In the genomic region with DNA sequence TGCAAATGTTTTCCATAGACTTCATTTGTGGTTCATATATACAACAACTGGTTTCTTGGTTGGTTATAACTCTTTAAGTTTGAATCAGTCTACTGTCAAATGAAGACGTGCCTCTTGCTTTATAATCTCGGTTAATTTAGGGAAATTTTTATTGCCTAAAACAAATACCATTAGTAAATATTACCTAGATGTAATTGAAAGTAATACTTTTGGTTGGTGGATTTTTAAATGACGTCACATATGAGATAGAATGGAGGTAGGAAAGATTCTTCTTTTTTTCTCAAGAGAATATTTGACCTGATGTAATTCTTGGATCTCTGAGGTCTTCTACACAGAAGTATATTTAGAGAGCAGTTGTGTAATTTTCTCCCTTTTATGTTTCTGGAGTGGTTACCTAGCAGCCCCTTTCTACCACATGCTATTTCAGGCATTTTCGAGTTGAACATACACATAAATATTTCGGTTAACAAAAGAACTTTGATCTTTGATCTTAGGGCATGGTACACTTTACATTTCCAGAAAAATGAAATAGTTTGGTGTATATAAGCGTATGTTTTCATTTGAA, we compare ENCODE assay signal across 8 cellular contexts. TPM values are rescaled to one million over a fixed set of nuclear protein-coding genes. Genes with fewer than 3 reads are reported as not detected.
DNase-seq lines count a peak whose midpoint lies in the region; ATAC-seq and TF ChIP-seq lines count a peak whose summit lies in the region.

No MANE protein-coding gene starts in this region.

- H3K9me3 Mint-ChIP-seq in naive thymus-derived CD8-positive, alpha-beta T cell, result peaks cover 0 to 17% (median 0%) of the 10 kb centered on the region in 9 donors

- H3K79me2 ChIP-seq in ACC112 (ENCODE audit: control insufficient read depth, insufficient read depth, low read length, unreplicated experiment) (peaks cover 51% of the 10 kb centered on the region), PC-9 (ENCODE audit: low read depth) (peaks cover 61% of the 10 kb centered on the region)

- DNase-seq in GM13976 (ENCODE audit: low spot score) (peak; percentile 59), PC-9 (peak in 1 of 2 experiments; percentile 48), dermis blood vessel endothelial cell (peak; percentile 54), HuH-7.5 (ENCODE audit: low spot score) (no peak)
- peak in 6 of 10 donors; percentile 13 to 74 (median 58) for DNase-seq in naive thymus-derived CD8-positive, alpha-beta T cell

- POLR2A ChIA-PET in PC-9 (lab: Charles Lee; ENCODE audit: unreplicated experiment), result no interaction called here
- POLR2A ChIA-PET in naive thymus-derived CD8-positive, alpha-beta T cell (lab: Charles Lee), result interaction anchor here (0.7 to 2.6 kb wide), 6 partner anchors 18 to 403 kb away, joined by 3 to 77 read pairs (median 40); a partner anchor contains a TSS

- no peaks in the 10 kb centered on the region for H4K20me1 ChIP-seq in PC-9 (ENCODE audit: insufficient read depth)

- BruUV-seq in PC-9 (replicated peaks; lab: Mats Ljungman, UMichigan), result no TSS peak

- CTCF ChIA-PET in PC-9 (lab: Charles Lee), result no interaction called here

- peak overlapping the region; percentile 78 to 99 (median 93) for H3K4me3 Mint-ChIP-seq in naive thymus-derived CD8-positive, alpha-beta T cell

- H3K27me3 Mint-ChIP-seq in naive thymus-derived CD8-positive, alpha-beta T cell, result peaks cover 0 to 2% (median 0%) of the 10 kb centered on the region in 5 donors

- peak; percentile 54 for ATAC-seq in HG02938 (IDR thresholded peaks at IDR 0.05; ENCODE audit: unreplicated experiment)
- peak; percentile 35 to 56 for ATAC-seq in naive thymus-derived CD8-positive, alpha-beta T cell
- ATAC-seq in HG02970 (IDR thresholded peaks at IDR 0.05; ENCODE audit: low FRiP score, unreplicated experiment), result no peak

- H2AFZ ChIP-seq in ACC112 (ENCODE audit: low read length, unreplicated experiment) (no peak overlapping the region), PC-9 (peak overlapping the region; percentile 88)

- H3K4me2 ChIP-seq in PC-9, result peak overlapping the region; percentile 94

- in situ Hi-C loops in GM13976 (cut with MboI; ENCODE audit: low sequenced_read_pairs, unreplicated experiment), result loop anchor here (10.0 kb wide), 2 partner anchors 112 to 248 kb away; no protein-coding TSS in a partner anchor

- H3K4me1 ChIP-seq in ACC112 (ENCODE audit: control insufficient read depth, insufficient read depth, low read length, unreplicated experiment) (peaks cover 10% of the 10 kb centered on the region), PC-9 (replicated peaks; ENCODE audit: insufficient read depth) (peaks cover 23% of the 10 kb centered on the region)

- TF ChIP-seq CTCF in GM13976 (IDR thresholded peaks at IDR 0.05; ENCODE audit: borderline replicate concordance, control extremely low read depth, extremely low read depth, insufficient read depth, missing control alignments) (no peak), PC-9 (conservative IDR thresholded peaks at IDR 0.05) (no peak)

- H3K4me3 ChIP-seq in ACC112 (ENCODE audit: low read depth, low read length) (peak overlapping the region; percentile 76), PC-9 (peak overlapping the region; percentile 90)

- peaks cover 17% of the 10 kb centered on the region for H3F3A ChIP-seq in PC-9 (ENCODE audit: insufficient read depth, low read depth)

- no peaks in the 10 kb centered on the region for H3K27me3 ChIP-seq in ACC112 (ENCODE audit: insufficient read depth, low read length)
- no peaks in the 10 kb centered on the region for H3K27me3 ChIP-seq in PC-9 (ENCODE audit: insufficient read depth, low read depth)

- H3K27ac Mint-ChIP-seq in naive thymus-derived CD8-positive, alpha-beta T cell, result peak overlapping the region; percentile 91 to 99 (median 96)

- intact Hi-C loops in PC-9 (cut with micrococcal nuclease; ENCODE audit: unreplicated experiment), result loop anchor here (5.0 kb wide), 4 partner anchors 50 to 405 kb away; a partner anchor contains a TSS

- no peaks in the 10 kb centered on the region for H3K36me3 ChIP-seq in ACC112 (ENCODE audit: insufficient read depth, low read length)
- no peaks in the 10 kb centered on the region for H3K36me3 ChIP-seq in PC-9 (ENCODE audit: low read depth)

- no peaks in the 10 kb centered on the region; the same call in 1 of the 2 replicates for H3K9me3 ChIP-seq in PC-9 (ENCODE audit: insufficient read depth, low read depth)

- no peaks in the 10 kb centered on the region for H3K9me2 ChIP-seq in PC-9 (ENCODE audit: insufficient read depth)

- H3K4me1 Mint-ChIP-seq in naive thymus-derived CD8-positive, alpha-beta T cell, result peaks cover 10 to 62% (median 35%) of the 10 kb centered on the region in 4 donors

- peak overlapping the region; percentile 89 for H3K27ac ChIP-seq in ACC112 (ENCODE audit: low read depth, low read length)
- peak overlapping the region; percentile 89 for H3K27ac ChIP-seq in PC-9

- H3K36me3 Mint-ChIP-seq in naive thymus-derived CD8-positive, alpha-beta T cell, result peaks cover 9 to 19% (median 11%) of the 10 kb centered on the region in 3 donors

RNA-seq across cellular contexts. Expression of a gene that starts 1.7 kb away (rescaled TPM):
- 72.2 and 94.7 TPM in 2 replicates for total RNA-seq in PC-9 (2021)
- 32.3 and 36.8 TPM in 2 replicates for total RNA-seq in dermis blood vessel endothelial cell
- 100 to 1,000 TPM; 164 to 174 TPM for total RNA-seq in naive thymus-derived CD8-positive, alpha-beta T cell
- polyA plus RNA-seq in naive thymus-derived CD8-positive, alpha-beta T cell, result 10 to 100 TPM; 70.6 to 84.9 (median 83.1) TPM
